In genomic region chr1:23215291-23215690, GRCh38 we compare ENCODE assay signal across 2 cellular contexts.
TF ChIP-seq lines count a peak whose summit lies in the region.

No MANE protein-coding gene starts in this region.

TF ChIP-seq in A549, 52 proteins besides CTCF, POLR2A, EP300 and RAD21:
- TF ChIP-seq MAZ (IDR thresholded peaks at IDR 0.05; ENCODE audit: borderline replicate concordance, low read depth, low read length) = no peak
- TF ChIP-seq FOSB (CRISPR knock-in tag; IDR thresholded peaks at IDR 0.05) = no peak
- TF ChIP-seq PBX3 (IDR thresholded peaks at IDR 0.05) = no peak
- no peak for TF ChIP-seq HDAC2 (IDR thresholded peaks at IDR 0.05)

TF ChIP-seq in H1, 55 proteins besides CTCF, POLR2A, EP300 and RAD21:
- TF ChIP-seq JUN (IDR thresholded peaks at IDR 0.05; ENCODE audit: low read depth, low read length) = no peak
- TF ChIP-seq KDM5A (IDR thresholded peaks at IDR 0.05; ENCODE audit: low read length) = no peak
- no peak for TF ChIP-seq TEAD4 (IDR thresholded peaks at IDR 0.05; ENCODE audit: low read depth, low read length)
- no peak for TF ChIP-seq CHD2 (IDR thresholded peaks at IDR 0.05; ENCODE audit: low read length)
- TF ChIP-seq ATF2 (IDR thresholded peaks at IDR 0.05; ENCODE audit: low read length) = no peak
- no peak for TF ChIP-seq E2F6 (IDR thresholded peaks at IDR 0.05)
- TF ChIP-seq CHD7 (IDR thresholded peaks at IDR 0.05; ENCODE audit: insufficient replicate concordance, low read length) = no peak
- TF ChIP-seq SP2 (IDR thresholded peaks at IDR 0.05; ENCODE audit: low read length) = no peak
- no peak for TF ChIP-seq CREB1 (IDR thresholded peaks at IDR 0.05)
- no peak for TF ChIP-seq YY1 (IDR thresholded peaks at IDR 0.05; ENCODE audit: low read depth, low read length)
- no peak for TF ChIP-seq NRF1 (IDR thresholded peaks at IDR 0.05; ENCODE audit: low read depth, low read length)
- no peak for TF ChIP-seq ATF3 (IDR thresholded peaks at IDR 0.05; ENCODE audit: insufficient read depth, low read depth, low read length)
